ENCODE assay signal across 8 cellular contexts in genomic region chr5:151719228-151719861, GRCh38. TPM values are rescaled to one million over a fixed set of nuclear protein-coding genes. Genes with fewer than 3 reads are reported as not detected.
DNase-seq lines count a peak whose midpoint lies in the region; ATAC-seq and TF ChIP-seq lines count a peak whose summit lies in the region.

No MANE protein-coding gene starts in this region.

- H3K4me3 Mint-ChIP-seq in activated CD8-positive, alpha-beta memory T cell treated with anti-CD3 and anti-CD28 coated beads, Interleukin-2, amount 10 ng/mL, durations not matched to agents 7 days and 5 days, result no peak overlapping the region

- TF ChIP-seq CTCF in gastroesophageal sphincter (IDR thresholded peaks at IDR 0.05) (peak; percentile 42 to 69 (median 52)), stomach (IDR thresholded peaks at IDR 0.05) (peak in 5 of 7 experiments; percentile 9 to 43 (median 19))

- H3K27ac ChIP-seq in SJCRH30 (no peak overlapping the region), gastroesophageal sphincter (peak overlapping the region in 2 of 4 donors; percentile 9 to 56), stomach (peak overlapping the region in 3 of 5 donors; percentile 20 to 54 (median 51))

- TF ChIP-seq EP300 in gastroesophageal sphincter (IDR thresholded peaks at IDR 0.05) (no peak), stomach (IDR thresholded peaks at IDR 0.05) (no peak)

- H3K9me3 ChIP-seq in SJCRH30 (replicated peaks) (no peaks in the 10 kb centered on the region), gastroesophageal sphincter (no peaks in the 10 kb centered on the region), stomach (no peaks in the 10 kb centered on the region)

- H3K4me1 ChIP-seq in SJCRH30 (no peaks in the 10 kb centered on the region), gastroesophageal sphincter (peaks cover 0 to 31% (median 11%) of the 10 kb centered on the region in 3 donors), stomach (peaks cover 0 to 11% (median 5%) of the 10 kb centered on the region in 4 donors)

- no peak for ATAC-seq in activated CD8-positive, alpha-beta memory T cell treated with anti-CD3 and anti-CD28 coated beads, Interleukin-2, amount 10 ng/mL, durations not matched to agents 7 days and 5 days
- ATAC-seq in gastroesophageal sphincter, result peak; percentile 46
- no peak for ATAC-seq in HG03108 (IDR thresholded peaks at IDR 0.05; ENCODE audit: unreplicated experiment)
- ATAC-seq in HG03025 (IDR thresholded peaks at IDR 0.05; ENCODE audit: low FRiP score, unreplicated experiment), result no peak

- H3K36me3 ChIP-seq in SJCRH30 (no peaks in the 10 kb centered on the region), gastroesophageal sphincter (no peaks in the 10 kb centered on the region), stomach (no peaks in the 10 kb centered on the region)

- peak; percentile 49 for DNase-seq in activated CD8-positive, alpha-beta memory T cell treated with anti-CD3 and anti-CD28 coated beads, Interleukin-2, amount 10 ng/mL, durations not matched to agents 7 days and 5 days
- no peak for DNase-seq in activated CD8-positive, alpha-beta memory T cell treated with anti-CD3 and anti-CD28 coated beads, Interleukin-2, amount 50 U/mL, for 4 hours
- DNase-seq in SJCRH30 (peak; percentile 69 to 84), stomach (no peak), ecto neural progenitor cell (ENCODE audit: low spot score) (no peak)

- no peaks in the 10 kb centered on the region for H3K9me3 Mint-ChIP-seq in activated CD8-positive, alpha-beta memory T cell treated with anti-CD3 and anti-CD28 coated beads, Interleukin-2, amount 10 ng/mL, durations not matched to agents 7 days and 5 days (ENCODE audit: low read depth)

- H3K27me3 Mint-ChIP-seq in activated CD8-positive, alpha-beta memory T cell treated with anti-CD3 and anti-CD28 coated beads, Interleukin-2, amount 10 ng/mL, durations not matched to agents 7 days and 5 days, result no peaks in the 10 kb centered on the region

- TF ChIP-seq POLR2A in gastroesophageal sphincter (IDR thresholded peaks at IDR 0.05) (no peak), stomach (IDR thresholded peaks at IDR 0.05) (no peak)

- intact Hi-C loops in stomach (cut with DNase I; ENCODE audit: low total_unique reads), result no loop called here

- no peaks in the 10 kb centered on the region for H3K27me3 ChIP-seq in SJCRH30
- H3K27me3 ChIP-seq in gastroesophageal sphincter, result no peaks in the 10 kb centered on the region
- no peaks in the 10 kb centered on the region for H3K27me3 ChIP-seq in stomach

- H3K27ac Mint-ChIP-seq in activated CD8-positive, alpha-beta memory T cell treated with anti-CD3 and anti-CD28 coated beads, Interleukin-2, amount 10 ng/mL, durations not matched to agents 7 days and 5 days, result no peak overlapping the region

- no peaks in the 10 kb centered on the region for H3K36me3 Mint-ChIP-seq in activated CD8-positive, alpha-beta memory T cell treated with anti-CD3 and anti-CD28 coated beads, Interleukin-2, amount 10 ng/mL, durations not matched to agents 7 days and 5 days

- H3K4me3 ChIP-seq in SJCRH30, result no peak overlapping the region
- no peak overlapping the region for H3K4me3 ChIP-seq in gastroesophageal sphincter
- no peak overlapping the region for H3K4me3 ChIP-seq in stomach

- CTCF ChIA-PET in activated CD8-positive, alpha-beta memory T cell treated with anti-CD3 and anti-CD28 coated beads, Interleukin-2, amount 10 ng/mL, durations not matched to agents 7 days and 5 days (lab: Charles Lee), result interaction anchor here (0.6 to 3.3 kb wide), 9 partner anchors 8 to 68 kb away, joined by 3 to 24 read pairs (median 4); no protein-coding TSS in a partner anchor

- peaks cover 17% of the 10 kb centered on the region for H3K4me1 Mint-ChIP-seq in activated CD8-positive, alpha-beta memory T cell treated with anti-CD3 and anti-CD28 coated beads, Interleukin-2, amount 10 ng/mL, durations not matched to agents 7 days and 5 days

- WGBS in gastroesophageal sphincter (ENCODE audit: low coverage in 1 of 2), 2 donors, result 94% methylated on average over 3 of the region's 4 CpGs; no CpG with 5 or more reads in 1 of the 2 donors
- WGBS in stomach, 5 donors, result 86 to 93% (median 89%) methylated on average over 4 of the region's 4 CpGs

RNA-seq across cellular contexts. Expression of gene SPARC, which starts 32.6 kb away (rescaled TPM):
- under 1 TPM; 0.18 to 0.37 TPM for total RNA-seq in activated CD8-positive, alpha-beta memory T cell treated with anti-CD3 and anti-CD28 coated beads, Interleukin-2, amount 10 ng/mL, durations not matched to agents 7 days and 5 days
- 1,211 and 1,265 TPM in 2 replicates for total RNA-seq in SJCRH30 (2014; rRNA removed; shearing (Covaris generic))
- 100 to 1,000 TPM; 194 to 521 (median 352) TPM for total RNA-seq in gastroesophageal sphincter
- 1,000 to 10,000 TPM in 1 of 5 donors, 100 to 1,000 TPM in 3, 10 to 100 TPM in 1; 36.2 to 1,348 (median 170) TPM for total RNA-seq in stomach
- 10 to 100 TPM; 80.9 to 87.7 (median 86.7) TPM for polyA plus RNA-seq in stomach

RNA-seq across cellular contexts. Expression of gene ATOX1, which starts 39.1 kb away (rescaled TPM):
- 10 to 100 TPM; 72.6 to 78.1 TPM for total RNA-seq in activated CD8-positive, alpha-beta memory T cell treated with anti-CD3 and anti-CD28 coated beads, Interleukin-2, amount 10 ng/mL, durations not matched to agents 7 days and 5 days
- 65.0 and 68.4 TPM in 2 replicates for total RNA-seq in SJCRH30 (2014; rRNA removed; shearing (Covaris generic))
- total RNA-seq in gastroesophageal sphincter, result 100 to 1,000 TPM in 1 of 4 donors, 10 to 100 TPM in 3; 61.6 to 145 (median 74.6) TPM
- total RNA-seq in stomach, result 10 to 100 TPM in 4 of 5 donors, not detected in 1; 24.6 to 80.6 (median 60.4) TPM
- 100 to 1,000 TPM; 111 to 177 (median 165) TPM for polyA plus RNA-seq in stomach

RNA-seq across cellular contexts. Expression of gene G3BP1, which starts 52.4 kb away (rescaled TPM):
- 100 to 1,000 TPM; 192 to 279 TPM for total RNA-seq in activated CD8-positive, alpha-beta memory T cell treated with anti-CD3 and anti-CD28 coated beads, Interleukin-2, amount 10 ng/mL, durations not matched to agents 7 days and 5 days
- 265 and 269 TPM in 2 replicates for total RNA-seq in SJCRH30 (2014; rRNA removed; shearing (Covaris generic))
- total RNA-seq in gastroesophageal sphincter, result 100 to 1,000 TPM in 2 of 4 donors, 10 to 100 TPM in 2; 73.3 to 102 (median 89.1) TPM
- 100 to 1,000 TPM in 1 of 5 donors, 10 to 100 TPM in 4; 47.3 to 138 (median 68.7) TPM for total RNA-seq in stomach
- polyA plus RNA-seq in stomach, result 10 to 100 TPM; 15.1 to 20.4 (median 18.6) TPM

Comparison
In these comparisons a context has a peak if more than half of its experiments do, and no peak if none do; other contexts are left out.
1. DNase-seq: peak in activated CD8-positive, alpha-beta memory T cell treated with anti-CD3 and anti-CD28 coated beads, Interleukin-2, amount 10 ng/mL, durations not matched to agents 7 days and 5 days (single experiment) and SJCRH30 (2 of 2); none in activated CD8-positive, alpha-beta memory T cell treated with anti-CD3 and anti-CD28 coated beads, Interleukin-2, amount 50 U/mL, for 4 hours (single experiment), stomach (single experiment) and ecto neural progenitor cell (single experiment).
2. RNA of gene SPARC, which starts 32.6 kb away (total RNA-seq): 1,211 to 1,265 TPM in SJCRH30, 194 to 521 TPM in gastroesophageal sphincter and 36.2 to 1,348 TPM in stomach; 0.18 to 0.37 TPM in activated CD8-positive, alpha-beta memory T cell treated with anti-CD3 and anti-CD28 coated beads, Interleukin-2, amount 10 ng/mL, durations not matched to agents 7 days and 5 days; every median in the first group is over 10 times any median in the second.